Comparison of ENCODE assay signal across 8 cellular contexts in genomic region chr12:54988402-54989054, GRCh38. TPM values are rescaled to one million over a fixed set of nuclear protein-coding genes. Genes with fewer than 3 reads are reported as not detected.
DNase-seq lines count a peak whose midpoint lies in the region; ATAC-seq lines count a peak whose summit lies in the region.

No MANE protein-coding gene starts in this region.

- intact Hi-C loops in activated CD4-positive, alpha-beta T cell treated with anti-CD3 and anti-CD28 coated beads for 36 hours (cut with DNase I, micrococcal nuclease), result loop anchor here (10.0 kb wide), 4 partner anchors 134 to 726 kb away; partner anchors contain the start of genes BLOC1S1 (in 1 of the 2) and MUCL1 (in 1 of the 2)
- intact Hi-C loops in posterior cingulate gyrus (cut with DNase I), result no loop called here

- CTCF ChIA-PET in activated CD4-positive, alpha-beta T cell treated with anti-CD3 and anti-CD28 coated beads for 36 hours (lab: Charles Lee), result interaction anchor here (1.4 kb wide), 1 partner anchor 84 kb away, joined by 4 read pairs; no protein-coding TSS in a partner anchor

- H3K4me3 Mint-ChIP-seq in activated CD4-positive, alpha-beta T cell treated with anti-CD3 and anti-CD28 coated beads for 36 hours, result no peak overlapping the region

- DNase-seq in activated CD4-positive, alpha-beta T cell treated with anti-CD3 and anti-CD28 coated beads for 36 hours, result peak; percentile 14
- no peak for DNase-seq in activated CD4-positive, alpha-beta T cell treated with anti-CD3 and anti-CD28 coated beads for 1 hour
- DNase-seq in NCI-H82 treated with DMSO at 0.1 percent for 48 hours (lab: John Stamatoyannopoulos, UW; ENCODE audit: unreplicated experiment), result peak; percentile 35
- DNase-seq in fibroblast of gingiva (ENCODE audit: low read depth), result peak; percentile 6
- peak; percentile 81 to 99 (median 90) for DNase-seq in posterior cingulate gyrus
- DNase-seq in NCI-H1436 treated with DMSO at 0.1 percent for 48 hours (lab: John Stamatoyannopoulos, UW), result no peak
- no peak for DNase-seq in 8988T

- peaks cover 71% of the 10 kb centered on the region for H3K4me1 Mint-ChIP-seq in activated CD4-positive, alpha-beta T cell treated with anti-CD3 and anti-CD28 coated beads for 36 hours

- peak overlapping the region; percentile 73 for H3K27ac Mint-ChIP-seq in activated CD4-positive, alpha-beta T cell treated with anti-CD3 and anti-CD28 coated beads for 36 hours

- H3K9me3 Mint-ChIP-seq in activated CD4-positive, alpha-beta T cell treated with anti-CD3 and anti-CD28 coated beads for 36 hours (ENCODE audit: low read depth), result peaks cover 7% of the 10 kb centered on the region

- ATAC-seq in activated CD4-positive, alpha-beta T cell treated with anti-CD3 and anti-CD28 coated beads for 36 hours, result no peak
- ATAC-seq in GM21825 (IDR thresholded peaks at IDR 0.05; ENCODE audit: unreplicated experiment), result no peak

- H3K36me3 Mint-ChIP-seq in activated CD4-positive, alpha-beta T cell treated with anti-CD3 and anti-CD28 coated beads for 36 hours (ENCODE audit: low read depth), result peaks cover 11% of the 10 kb centered on the region

- H3K27me3 Mint-ChIP-seq in activated CD4-positive, alpha-beta T cell treated with anti-CD3 and anti-CD28 coated beads for 36 hours, result no peaks in the 10 kb centered on the region

- POLR2A ChIA-PET in activated CD4-positive, alpha-beta T cell treated with anti-CD3 and anti-CD28 coated beads for 36 hours (lab: Charles Lee), result no interaction called here

RNA-seq across cellular contexts. Expression of gene TESPA1, which starts 4.0 kb away (rescaled TPM):
- total RNA-seq in activated CD4-positive, alpha-beta T cell treated with anti-CD3 and anti-CD28 coated beads for 36 hours, result 100 to 1,000 TPM in 1 of 2 experiments, 10 to 100 TPM in 1; 81.0 to 107 TPM

RNA-seq across cellular contexts. Expression of gene NEUROD4, which starts 31.2 kb away (rescaled TPM):
- not detected for total RNA-seq in activated CD4-positive, alpha-beta T cell treated with anti-CD3 and anti-CD28 coated beads for 36 hours

Comparison
In these comparisons a context has a peak if more than half of its experiments do, and no peak if none do; other contexts are left out.
1. DNase-seq: peak in activated CD4-positive, alpha-beta T cell treated with anti-CD3 and anti-CD28 coated beads for 36 hours (single experiment), NCI-H82 treated with DMSO at 0.1 percent for 48 hours (single experiment), fibroblast of gingiva (single experiment) and posterior cingulate gyrus (10 of 10); none in activated CD4-positive, alpha-beta T cell treated with anti-CD3 and anti-CD28 coated beads for 1 hour (single experiment), NCI-H1436 treated with DMSO at 0.1 percent for 48 hours (single experiment) and 8988T (single experiment).